ENCODE assay signal across 1 cellular context in the genomic region with DNA sequence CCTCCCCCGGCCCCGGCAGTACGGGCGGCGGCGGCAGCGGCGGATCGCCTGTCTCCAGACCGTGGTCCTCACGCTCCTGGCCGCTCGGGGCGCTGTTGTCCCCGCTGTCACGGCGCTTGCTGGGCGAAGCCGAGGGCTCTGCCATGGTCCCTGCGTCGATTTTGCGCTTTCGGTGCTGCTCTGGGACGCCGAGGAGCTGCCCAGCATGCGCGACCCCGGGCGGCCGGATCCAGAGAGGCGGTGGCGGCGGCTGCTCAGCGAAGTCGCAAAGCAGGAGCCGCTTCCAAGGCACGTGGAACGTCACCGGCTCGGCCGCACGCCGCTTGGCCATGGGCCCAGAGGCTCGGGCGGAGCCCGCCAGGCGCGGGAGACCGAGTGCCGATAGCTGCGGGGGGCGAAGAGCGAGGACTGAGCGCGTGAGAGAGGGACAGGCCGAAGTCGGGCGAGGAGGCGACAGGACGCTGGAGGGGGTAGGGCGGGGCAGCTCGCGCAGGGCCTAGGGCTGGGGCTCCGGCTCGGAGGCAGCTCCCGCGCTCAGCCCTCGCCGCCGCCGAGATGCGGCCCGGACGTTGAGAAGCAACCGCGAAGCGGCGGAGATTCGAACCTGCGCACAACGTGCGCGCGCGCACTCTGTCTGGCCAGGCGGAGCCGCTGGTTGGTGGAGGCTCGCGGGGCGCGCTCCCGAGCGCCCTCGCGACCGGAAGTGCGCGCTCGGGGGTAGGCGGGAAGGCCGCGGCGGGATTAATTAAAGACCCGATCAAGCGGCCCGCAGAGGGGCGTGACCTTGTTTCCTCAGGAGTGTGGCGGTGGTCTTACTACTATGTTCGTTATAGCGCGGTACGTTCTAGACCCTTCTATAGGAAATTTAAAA.
TF ChIP-seq lines count a peak whose summit lies in the region.

A gene with protein sequence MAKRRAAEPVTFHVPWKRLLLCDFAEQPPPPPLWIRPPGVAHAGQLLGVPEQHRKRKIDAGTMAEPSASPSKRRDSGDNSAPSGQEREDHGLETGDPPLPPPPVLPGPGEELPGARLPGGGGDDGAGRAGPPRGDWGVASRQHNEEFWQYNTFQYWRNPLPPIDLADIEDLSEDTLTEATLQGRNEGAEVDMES (minus strand): TSS at position 632 of the 871 bp plus-strand sequence. CDS start 301 bp downstream, at position 331.

TF ChIP-seq in WTC11, 78 proteins besides CTCF, POLR2A, EP300 and RAD21 (continued from another document):
- TF ChIP-seq, protein P1, sequence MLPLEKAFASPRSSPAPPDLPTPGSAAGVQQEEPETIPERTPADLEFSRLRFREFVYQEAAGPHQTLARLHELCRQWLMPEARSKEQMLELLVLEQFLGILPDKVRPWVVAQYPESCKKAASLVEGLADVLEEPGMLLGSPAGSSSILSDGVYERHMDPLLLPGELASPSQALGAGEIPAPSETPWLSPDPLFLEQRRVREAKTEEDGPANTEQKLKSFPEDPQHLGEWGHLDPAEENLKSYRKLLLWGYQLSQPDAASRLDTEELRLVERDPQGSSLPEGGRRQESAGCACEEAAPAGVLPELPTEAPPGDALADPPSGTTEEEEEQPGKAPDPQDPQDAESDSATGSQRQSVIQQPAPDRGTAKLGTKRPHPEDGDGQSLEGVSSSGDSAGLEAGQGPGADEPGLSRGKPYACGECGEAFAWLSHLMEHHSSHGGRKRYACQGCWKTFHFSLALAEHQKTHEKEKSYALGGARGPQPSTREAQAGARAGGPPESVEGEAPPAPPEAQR (CRISPR knock-in tag; IDR thresholded peaks at IDR 0.05) = no peak
- TF ChIP-seq ELF4 (CRISPR knock-in tag; IDR thresholded peaks at IDR 0.05; ENCODE audit: low read depth) (peak; percentile 81; the same call in 1 of the 2 replicates), ZNF423 (CRISPR knock-in tag; IDR thresholded peaks at IDR 0.05) (no peak), FOXP1 (CRISPR knock-in tag; IDR thresholded peaks at IDR 0.05; ENCODE audit: borderline replicate concordance) (peak; percentile 91), JAZF1 (CRISPR knock-in tag; IDR thresholded peaks at IDR 0.05) (no peak), GRHL2 (CRISPR knock-in tag; IDR thresholded peaks at IDR 0.05; ENCODE audit: insufficient replicate concordance, severe bottlenecking) (no peak), EMX1 (CRISPR knock-in tag; IDR thresholded peaks at IDR 0.05) (0 out of 2 replicates have a peak, but pooled peaks have one; percentile 14)
- TF ChIP-seq, protein P2, sequence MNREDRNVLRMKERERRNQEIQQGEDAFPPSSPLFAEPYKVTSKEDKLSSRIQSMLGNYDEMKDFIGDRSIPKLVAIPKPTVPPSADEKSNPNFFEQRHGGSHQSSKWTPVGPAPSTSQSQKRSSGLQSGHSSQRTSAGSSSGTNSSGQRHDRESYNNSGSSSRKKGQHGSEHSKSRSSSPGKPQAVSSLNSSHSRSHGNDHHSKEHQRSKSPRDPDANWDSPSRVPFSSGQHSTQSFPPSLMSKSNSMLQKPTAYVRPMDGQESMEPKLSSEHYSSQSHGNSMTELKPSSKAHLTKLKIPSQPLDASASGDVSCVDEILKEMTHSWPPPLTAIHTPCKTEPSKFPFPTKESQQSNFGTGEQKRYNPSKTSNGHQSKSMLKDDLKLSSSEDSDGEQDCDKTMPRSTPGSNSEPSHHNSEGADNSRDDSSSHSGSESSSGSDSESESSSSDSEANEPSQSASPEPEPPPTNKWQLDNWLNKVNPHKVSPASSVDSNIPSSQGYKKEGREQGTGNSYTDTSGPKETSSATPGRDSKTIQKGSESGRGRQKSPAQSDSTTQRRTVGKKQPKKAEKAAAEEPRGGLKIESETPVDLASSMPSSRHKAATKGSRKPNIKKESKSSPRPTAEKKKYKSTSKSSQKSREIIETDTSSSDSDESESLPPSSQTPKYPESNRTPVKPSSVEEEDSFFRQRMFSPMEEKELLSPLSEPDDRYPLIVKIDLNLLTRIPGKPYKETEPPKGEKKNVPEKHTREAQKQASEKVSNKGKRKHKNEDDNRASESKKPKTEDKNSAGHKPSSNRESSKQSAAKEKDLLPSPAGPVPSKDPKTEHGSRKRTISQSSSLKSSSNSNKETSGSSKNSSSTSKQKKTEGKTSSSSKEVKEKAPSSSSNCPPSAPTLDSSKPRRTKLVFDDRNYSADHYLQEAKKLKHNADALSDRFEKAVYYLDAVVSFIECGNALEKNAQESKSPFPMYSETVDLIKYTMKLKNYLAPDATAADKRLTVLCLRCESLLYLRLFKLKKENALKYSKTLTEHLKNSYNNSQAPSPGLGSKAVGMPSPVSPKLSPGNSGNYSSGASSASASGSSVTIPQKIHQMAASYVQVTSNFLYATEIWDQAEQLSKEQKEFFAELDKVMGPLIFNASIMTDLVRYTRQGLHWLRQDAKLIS (CRISPR knock-in tag; IDR thresholded peaks at IDR 0.05; ENCODE audit: borderline replicate concordance) = peak; percentile 29; the same call in 1 of the 2 replicates
